ENCODE assay signal across 20 cellular contexts in genomic region chr7:18198868-18199267, GRCh38.
DNase-seq lines count a peak whose midpoint lies in the region; ATAC-seq, FAIRE-seq and TF ChIP-seq lines count a peak whose summit lies in the region.
"Had no signal": no experiment of that assay in that cellular context is flagged by ENCODE, and none has a peak within 500 bp of the region (broad histone marks: within the 10 kb centered on the region; RNA-seq: fewer than 3 reads in every experiment).

No MANE protein-coding gene starts in this region.

- H2AFZ ChIP-seq in K562 (ENCODE audit: low read depth, low read length) = no peak overlapping the region
- H2AFZ ChIP-seq in mammary epithelial cell (ENCODE audit: low read depth, low read length) = no peak overlapping the region

- FAIRE-seq in A549 (lab: Jason Lieb, UNC) (no peak), G401.6 (lab: Jason Lieb, UNC) (peak; percentile 33), K562 (lab: Jason Lieb, UNC) (no peak)
- FAIRE-seq: A204.1, D721Med, GM12878, GM12892, GM18507 had no signal

- intact Hi-C loops in K562 (cut with micrococcal nuclease) (no loop called here), mammary epithelial cell (cut with micrococcal nuclease) (no loop called here)

- H3K27me3 ChIP-seq in K562 (ENCODE audit: control insufficient read depth in 2 of 2, insufficient read depth in 2 of 2, low read length in 2 of 2) = no peaks in the 10 kb centered on the region
- H3K27me3 ChIP-seq in mammary epithelial cell (ENCODE audit: insufficient read depth, low read length) = no peaks in the 10 kb centered on the region
- H3K27me3 ChIP-seq: BLaER1 treated with 17β-estradiol and CSF1 and Interleukin-3, amounts not matched to agents 10 nM and 100 nM had no signal

- no peak overlapping the region for H3K9ac ChIP-seq in K562 (ENCODE audit: insufficient read depth in 1 of 2, low read depth in 2 of 2, low read length in 2 of 2)
- H3K9ac ChIP-seq in mammary epithelial cell (ENCODE audit: insufficient read depth, low read length) = no peak overlapping the region
- H3K9ac ChIP-seq: BLaER1 treated with 17β-estradiol and CSF1 and Interleukin-3, amounts not matched to agents 10 nM and 100 nM had no signal

- CTCF ChIA-PET in A549 (lab: Yijun Ruan, JAX) = no interaction called here
- CTCF ChIA-PET in K562 (lab: Yijun Ruan, JAX; ENCODE audit: low intra/inter-chr PET ratio) = no interaction called here
- CTCF ChIA-PET in mammary epithelial cell (lab: Charles Lee; ENCODE audit: low non-redundant PET) = no interaction called here

- TF ChIP-seq POLR2A in A549 (IDR thresholded peaks at IDR 0.05; ENCODE audit: low read length) (no peak), K562 (conservative IDR thresholded peaks at IDR 0.05) (no peak)

- no peak for TF ChIP-seq RAD21 in A549 (conservative IDR thresholded peaks at IDR 0.05 in 1 of 2, IDR thresholded peaks at IDR 0.05 in 1 of 2)
- no peak for TF ChIP-seq RAD21 in K562 (CRISPR knock-in tag; conservative IDR thresholded peaks at IDR 0.05 in 1 of 2, IDR thresholded peaks at IDR 0.05 in 1 of 2)

- dilution Hi-C loops in mammary epithelial cell (cut with HindIII; ENCODE audit: low sequenced_read_pairs) = no loop called here

- H3K9me1 ChIP-seq in K562 (ENCODE audit: control insufficient read depth, insufficient read depth, low read length) = no peaks in the 10 kb centered on the region

- TF ChIP-seq EP300 in A549 (IDR thresholded peaks at IDR 0.05) (no peak), K562 (IDR thresholded peaks at IDR 0.05; ENCODE audit: low read length) (no peak)

- BruUV-seq in K562 (replicated peaks; lab: Mats Ljungman, UMichigan) (no TSS peak), mammary epithelial cell (replicated peaks; lab: Mats Ljungman, UMichigan) (no TSS peak)

- DNase-seq in A549 (ENCODE audit: low read depth in 1 of 2, low spot score in 1 of 2) (no peak), K562 (ENCODE audit: extremely low read depth in 1 of 4, low spot score in 3 of 4) (no peak), mammary epithelial cell (no peak), SHP77 treated with DMSO at 0.1 percent for 48 hours (lab: John Stamatoyannopoulos, UW) (no peak)
- DNase-seq: 8988T; AML-193; Caco-2; Calu3; CD4-positive, alpha-beta T cell; CD8-positive, alpha-beta T cell; DMS79 treated with DMSO at 0.1 percent for 48 hours; GDM1 had no signal

- H3K79me2 ChIP-seq in K562 (ENCODE audit: control insufficient read depth, insufficient read depth, low read length) (no peaks in the 10 kb centered on the region), mammary epithelial cell (ENCODE audit: insufficient read depth, low read length) (no peaks in the 10 kb centered on the region)

- H3K4me3 ChIP-seq in A549 (no peak overlapping the region), K562 (no peak overlapping the region), mammary epithelial cell (replicated peaks in 1 of 3; ENCODE audit: insufficient read depth in 1 of 3, low read depth in 2 of 3, low read length in 3 of 3) (no peak overlapping the region)
- H3K4me3 ChIP-seq: BLaER1 treated with 17β-estradiol and CSF1 and Interleukin-3, amounts not matched to agents 10 nM and 100 nM; GM12878 had no signal

- in situ Hi-C loops in K562 (cut with MboI) = no loop called here
- in situ Hi-C loops in mammary epithelial cell (cut with MboI; ENCODE audit: low sequenced_read_pairs in 2 of 2) = no loop called here

- H3K4me2 ChIP-seq in A549 = no peak overlapping the region
- no peak overlapping the region for H3K4me2 ChIP-seq in K562 (ENCODE audit: insufficient read depth, low read length)
- H3K4me2 ChIP-seq in mammary epithelial cell (ENCODE audit: insufficient read depth, low read depth, low read length) = no peak overlapping the region
- H3K4me2 ChIP-seq: BLaER1 treated with 17β-estradiol and CSF1 and Interleukin-3, amounts not matched to agents 10 nM and 100 nM had no signal

- H3K4me1 ChIP-seq in A549 (no peaks in the 10 kb centered on the region), K562 (replicated peaks in 1 of 2; ENCODE audit: control insufficient read depth in 2 of 2, insufficient read depth in 2 of 2, low read length in 2 of 2) (no peaks in the 10 kb centered on the region), mammary epithelial cell (ENCODE audit: insufficient read depth, low read length) (no peaks in the 10 kb centered on the region)
- H3K4me1 ChIP-seq: BLaER1 treated with 17β-estradiol and CSF1 and Interleukin-3, amounts not matched to agents 10 nM and 100 nM; Caco-2 had no signal

- TF ChIP-seq CTCF in A549 (IDR thresholded peaks at IDR 0.05) = no peak
- no peak for TF ChIP-seq CTCF in K562 (IDR thresholded peaks at IDR 0.05 in 2 of 3, conservative IDR thresholded peaks at IDR 0.05 in 1 of 3; ENCODE audit: insufficient read depth in 2 of 3, low read depth in 1 of 3, low read length in 3 of 3)
- TF ChIP-seq CTCF in mammary epithelial cell (conservative IDR thresholded peaks at IDR 0.05 in 1 of 2, IDR thresholded peaks at IDR 0.05 in 1 of 2; ENCODE audit: extremely low read depth in 1 of 2, insufficient read depth in 1 of 2, low read depth in 1 of 2, low read length in 2 of 2) = no peak

- ATAC-seq in A549 (no peak), K562 (no peak)
- ATAC-seq: CD8-positive, alpha-beta T cell; GM12878 had no signal

- H3K27ac ChIP-seq in A549 (no peak overlapping the region), K562 (ENCODE audit: extremely low read depth, low read depth, low read length) (no peak overlapping the region), mammary epithelial cell (ENCODE audit: insufficient read depth, low read depth, low read length) (no peak overlapping the region)
- H3K27ac ChIP-seq: BLaER1 treated with 17β-estradiol and CSF1 and Interleukin-3, amounts not matched to agents 10 nM and 100 nM; C4-2B had no signal

- H4K20me1 ChIP-seq in K562 (replicated peaks; ENCODE audit: control insufficient read depth, insufficient read depth, low read length) (no peaks in the 10 kb centered on the region), mammary epithelial cell (ENCODE audit: insufficient read depth, low read length) (no peaks in the 10 kb centered on the region)
- H4K20me1 ChIP-seq: BLaER1 treated with 17β-estradiol and CSF1 and Interleukin-3, amounts not matched to agents 10 nM and 100 nM had no signal

- POLR2A ChIA-PET in A549 (lab: Yijun Ruan, JAX) (no interaction called here), K562 (lab: Yijun Ruan, JAX) (no interaction called here)

- 52% methylated on average over 1 of the region's 1 CpG for WGBS in A549 (ENCODE audit: missing lambda C conversion rate)
- WGBS in K562 (ENCODE audit: insufficient coverage, low coverage, missing lambda C conversion rate) = 35% methylated on average over 1 of the region's 1 CpG
- 43% methylated on average over 1 of the region's 1 CpG for WGBS in mammary epithelial cell (ENCODE audit: low coverage, missing lambda C conversion rate)

- H3K9me3 ChIP-seq in A549 (no peaks in the 10 kb centered on the region), K562 (replicated peaks; ENCODE audit: control insufficient read depth, insufficient read depth, low read depth, low read length) (no peaks in the 10 kb centered on the region), mammary epithelial cell (replicated peaks; ENCODE audit: insufficient read depth, low read length) (no peaks in the 10 kb centered on the region)
- H3K9me3 ChIP-seq: BLaER1 treated with 17β-estradiol and CSF1 and Interleukin-3, amounts not matched to agents 10 nM and 100 nM; Caco-2 had no signal

- no peaks in the 10 kb centered on the region for H3K36me3 ChIP-seq in K562 (ENCODE audit: control insufficient read depth, insufficient read depth, low read length)
- H3K36me3 ChIP-seq in mammary epithelial cell (ENCODE audit: insufficient read depth, low read length) = no peaks in the 10 kb centered on the region
- H3K36me3 ChIP-seq: BLaER1 treated with 17β-estradiol and CSF1 and Interleukin-3, amounts not matched to agents 10 nM and 100 nM had no signal

TF ChIP-seq in A549, 52 proteins besides CTCF, POLR2A, EP300 and RAD21:
- TF ChIP-seq KDM1A (IDR thresholded peaks at IDR 0.05; ENCODE audit: low read depth) = no peak
- no peak for TF ChIP-seq E2F6 (IDR thresholded peaks at IDR 0.05; ENCODE audit: borderline replicate concordance, low read depth)
- peak; percentile 50 for TF ChIP-seq MAFK (IDR thresholded peaks at IDR 0.05; ENCODE audit: partially characterized antibody)

TF ChIP-seq in K562, 482 proteins besides CTCF, POLR2A, EP300 and RAD21:
- TF ChIP-seq MAFF (IDR thresholded peaks at IDR 0.05; ENCODE audit: low read length) = 0 out of 2 replicates have a peak, but pooled peaks have one; percentile 15
- no peak for TF ChIP-seq IFI16 (CRISPR knock-in tag; IDR thresholded peaks at IDR 0.05)
- no peak for TF ChIP-seq TSC22D4 (tag; IDR thresholded peaks at IDR 0.05)
- TF ChIP-seq ZNF316 (IDR thresholded peaks at IDR 0.05) = peak; percentile 70
- peak; percentile 54; the same call in 1 of the 2 replicates for TF ChIP-seq C11orf30 (IDR thresholded peaks at IDR 0.05; ENCODE audit: low read depth)
- TF ChIP-seq XRCC3 (IDR thresholded peaks at IDR 0.05) = no peak

Comparison
In these comparisons a context has a peak if more than half of its experiments do, and no peak if none do; other contexts are left out.
1. Of the 35 proteins assayed by ChIP-seq in both K562 and A549: peak only in K562: none; only in A549: MAFK; in both: none; in neither: 34.